Comparison of ENCODE assay signal across 8 cellular contexts in the genomic region with DNA sequence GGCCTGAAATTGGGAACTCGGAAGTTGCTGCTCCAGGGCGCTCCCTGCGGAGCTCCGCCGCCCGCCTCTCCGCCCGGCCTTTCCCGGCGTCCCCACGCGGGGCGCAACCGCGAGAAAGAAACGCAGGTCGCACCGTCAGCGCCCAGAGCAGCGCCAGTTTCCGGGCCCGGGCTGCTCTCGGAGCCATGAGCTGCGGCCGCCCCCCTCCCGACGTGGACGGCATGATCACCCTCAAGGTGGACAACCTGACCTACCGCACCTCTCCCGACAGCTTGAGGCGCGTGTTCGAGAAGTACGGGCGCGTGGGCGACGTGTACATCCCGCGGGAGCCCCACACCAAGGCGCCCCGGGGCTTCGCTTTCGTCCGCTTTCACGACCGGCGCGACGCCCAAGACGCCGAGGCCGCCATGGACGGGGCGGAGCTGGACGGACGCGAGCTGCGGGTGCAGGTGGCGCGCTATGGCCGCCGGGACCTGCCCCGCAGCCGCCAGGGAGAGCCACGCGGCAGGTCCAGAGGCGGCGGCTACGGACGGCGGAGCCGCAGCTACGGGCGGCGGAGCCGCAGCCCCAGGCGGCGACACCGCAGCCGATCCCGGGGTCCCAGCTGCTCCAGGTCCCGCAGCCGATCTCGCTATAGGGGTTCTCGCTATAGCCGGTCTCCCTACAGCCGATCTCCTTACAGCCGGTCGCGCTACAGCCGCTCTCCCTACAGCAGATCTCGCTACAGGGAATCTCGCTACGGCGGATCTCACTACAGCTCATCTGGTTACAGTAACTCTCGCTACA. TPM values are rescaled to one million over a fixed set of nuclear protein-coding genes. Genes with fewer than 3 reads are reported as not detected.
DNase-seq lines count a peak whose midpoint lies in the region; ATAC-seq and TF ChIP-seq lines count a peak whose summit lies in the region.

No MANE protein-coding gene starts in this region.

- DNase-seq in COLO668 (lab: John Stamatoyannopoulos, UW; ENCODE audit: unreplicated experiment) = peak; percentile 83
- DNase-seq in NT2/D1 (ENCODE audit: low read depth, low spot score) = peak; percentile 48
- DNase-seq in activated T-cell treated with anti-CD3 and anti-CD28 coated beads for 4 hours = peak; percentile 61
- no peak for DNase-seq in epithelial cell of proximal tubule (ENCODE audit: low read depth)
- peak; percentile 51 for DNase-seq in stimulated activated CD8-positive, alpha-beta memory T cell treated with anti-CD3 and anti-CD28 coated beads, Interleukin-7, amount 100 ng/mL, for 24 hours (ENCODE audit: low read depth)

- no peaks in the 10 kb centered on the region for H3K36me3 ChIP-seq in NT2/D1 (ENCODE audit: insufficient read depth, insufficient read length, low read length)
- no peaks in the 10 kb centered on the region for H3K36me3 ChIP-seq in mucosa of stomach (ENCODE audit: control insufficient read depth, insufficient read depth, low read length)

- no peaks in the 10 kb centered on the region for H3K9me3 ChIP-seq in NT2/D1 (ENCODE audit: insufficient read depth, low read length)
- H3K9me3 ChIP-seq in mucosa of stomach (ENCODE audit: control insufficient read depth, low read length) = no peaks in the 10 kb centered on the region

- H3K9ac ChIP-seq in NT2/D1 (ENCODE audit: insufficient read length, low read depth) (peak overlapping the region; percentile 93), mucosa of stomach (ENCODE audit: low read length) (peak overlapping the region; percentile 90)

- peak; percentile 51 for TF ChIP-seq CTCF in epithelial cell of proximal tubule (conservative IDR thresholded peaks at IDR 0.05; ENCODE audit: low read depth, low read length)

- H3K4me1 ChIP-seq in NT2/D1 (ENCODE audit: insufficient read depth, insufficient read length) (no peaks in the 10 kb centered on the region), mucosa of stomach (ENCODE audit: control insufficient read depth, insufficient read depth, low read length) (peaks cover 11% of the 10 kb centered on the region)

- H3K27me3 ChIP-seq in NT2/D1 (ENCODE audit: insufficient read depth, insufficient read length) = no peaks in the 10 kb centered on the region
- H3K27me3 ChIP-seq in mucosa of stomach (ENCODE audit: control insufficient read depth, insufficient read depth, low read length) = no peaks in the 10 kb centered on the region

- ATAC-seq in GM19438 (IDR thresholded peaks at IDR 0.05; ENCODE audit: low read depth, unreplicated experiment) = peak; percentile 62
- peak; percentile 68 for ATAC-seq in HG03571 (IDR thresholded peaks at IDR 0.05; ENCODE audit: unreplicated experiment)

- peak overlapping the region; percentile 87 for H3K4me3 ChIP-seq in NT2/D1 (ENCODE audit: insufficient read length, low read depth)
- H3K4me3 ChIP-seq in epithelial cell of proximal tubule (ENCODE audit: low read depth, low read length) = peak overlapping the region; percentile 65
- peak overlapping the region; percentile 91 for H3K4me3 ChIP-seq in mucosa of stomach (ENCODE audit: low read length)

RNA-seq across cellular contexts. Expression of gene SRSF8, which starts 0.5 kb away (rescaled TPM):
- 16.9 and 21.3 TPM in 2 replicates for total RNA-seq in epithelial cell of proximal tubule

RNA-seq across cellular contexts. Expression of gene KDM4F, which starts 18.0 kb away (rescaled TPM):
- total RNA-seq in epithelial cell of proximal tubule = not detected in 2 replicates

RNA-seq across cellular contexts. Expression of gene ENDOD1, which starts 22.4 kb away (rescaled TPM):
- 23.2 and 36.6 TPM in 2 replicates for total RNA-seq in epithelial cell of proximal tubule

RNA-seq across cellular contexts. Expression of gene KDM4E, which starts 42.2 kb away (rescaled TPM):
- total RNA-seq in epithelial cell of proximal tubule = not detected in 2 replicates
